ENCODE assay signal across 22 cellular contexts in the genomic region with DNA sequence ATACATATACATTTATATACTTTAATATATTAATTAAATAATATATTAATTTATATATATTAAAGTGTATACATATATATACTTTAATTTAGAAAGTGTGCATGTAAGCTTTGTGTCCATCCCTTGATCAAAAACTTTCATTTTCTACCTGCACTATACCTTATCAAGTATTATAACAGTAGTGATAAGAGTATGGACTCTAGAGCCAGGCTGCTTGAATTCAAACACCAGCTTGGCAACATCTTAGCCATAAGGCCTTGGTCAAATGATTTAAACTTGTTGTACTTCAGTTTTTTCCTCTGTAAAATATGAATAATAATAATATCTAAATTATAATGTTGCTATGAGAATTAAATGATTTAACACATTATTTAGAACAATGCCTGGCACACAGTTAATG.
"Had no signal": no experiment of that assay in that cellular context is flagged by ENCODE, and none has a peak within 500 bp of the region (broad histone marks: within the 10 kb centered on the region; RNA-seq: fewer than 3 reads in every experiment).

No MANE protein-coding gene starts in this region.

- H3K4me3 Mint-ChIP-seq: mesothelial cell of epicardium; naive thymus-derived CD4-positive, alpha-beta T cell; nephron; neural progenitor cell; stimulated activated memory B cell treated with anti-CD40 and anti-IgM and Interleukin-4, amounts not matched to agents 10 μg/mL and 1 μg/mL and 100 μg/mL, for 72 hours had no signal

- FAIRE-seq: frontal cortex, urothelium cell line had no signal

- H3K4me1 ChIP-seq: left lung, prostate gland, right atrium auricular region, tibial nerve, upper lobe of left lung had no signal

- DNase-seq: cortex of kidney; dorsolateral prefrontal cortex; effector CD4-positive, alpha-beta T cell; kidney; left lung; mesenchymal stem cell; naive thymus-derived CD4-positive, alpha-beta T cell; stimulated activated CD4-positive, alpha-beta T cell treated with anti-CD3 and anti-CD28 coated beads, Interleukin-2, amount 100 ng/mL, for 24 hours; stimulated activated CD4-positive, alpha-beta T cell treated with anti-CD3 and anti-CD28 coated beads, Interleukin-4, amount 100 ng/mL, for 24 hours; stimulated activated naive CD8-positive, alpha-beta T cell treated with anti-CD3 and anti-CD28 coated beads, Interleukin-15, Interleukin-2, amounts not matched to agents 100 U/mL and 50 U/mL, for 24 hours; upper lobe of left lung had no signal

- H3K27ac Mint-ChIP-seq: mesothelial cell of epicardium; naive thymus-derived CD4-positive, alpha-beta T cell; neural progenitor cell; stimulated activated memory B cell treated with anti-CD40 and anti-IgM and Interleukin-4, amounts not matched to agents 10 μg/mL and 1 μg/mL and 100 μg/mL, for 72 hours had no signal

- H3K36me3 Mint-ChIP-seq: naive thymus-derived CD4-positive, alpha-beta T cell; neural progenitor cell; stimulated activated memory B cell treated with anti-CD40 and anti-IgM and Interleukin-4, amounts not matched to agents 10 μg/mL and 1 μg/mL and 100 μg/mL, for 72 hours had no signal

- H3K27me3 ChIP-seq: dorsolateral prefrontal cortex, left lung, neural progenitor cell, right atrium auricular region, tibial nerve, upper lobe of left lung had no signal

- H3K4me1 Mint-ChIP-seq: naive thymus-derived CD4-positive, alpha-beta T cell; nephron; neural progenitor cell; stimulated activated memory B cell treated with anti-CD40 and anti-IgM and Interleukin-4, amounts not matched to agents 10 μg/mL and 1 μg/mL and 100 μg/mL, for 72 hours had no signal

- H3K27ac ChIP-seq: dorsolateral prefrontal cortex, neural progenitor cell, prostate gland, right atrium auricular region, thoracic aorta, tibial nerve, upper lobe of left lung had no signal

- H3K9me3 Mint-ChIP-seq: naive thymus-derived CD4-positive, alpha-beta T cell; stimulated activated memory B cell treated with anti-CD40 and anti-IgM and Interleukin-4, amounts not matched to agents 10 μg/mL and 1 μg/mL and 100 μg/mL, for 72 hours had no signal

- H3K4me3 ChIP-seq: dorsolateral prefrontal cortex, left lung, neural progenitor cell, prostate gland, right atrium auricular region, thoracic aorta, tibial nerve, upper lobe of left lung had no signal

- H3K36me3 ChIP-seq: left lung, neural progenitor cell, prostate gland, right atrium auricular region, thoracic aorta, tibial nerve, upper lobe of left lung had no signal

- H3K9me3 ChIP-seq: left lung, prostate gland, right atrium auricular region, thoracic aorta, upper lobe of left lung had no signal

- ATAC-seq: naive thymus-derived CD4-positive, alpha-beta T cell; sciatic nerve; stimulated activated memory B cell treated with anti-CD40 and anti-IgM and Interleukin-4, amounts not matched to agents 10 μg/mL and 1 μg/mL and 100 μg/mL, for 72 hours; stimulated activated naive CD8-positive, alpha-beta T cell treated with anti-CD3 and anti-CD28 coated beads, Interleukin-15, Interleukin-2, amounts not matched to agents 100 U/mL and 50 U/mL, for 24 hours had no signal

- H3K27me3 Mint-ChIP-seq: stimulated activated memory B cell treated with anti-CD40 and anti-IgM and Interleukin-4, amounts not matched to agents 10 μg/mL and 1 μg/mL and 100 μg/mL, for 72 hours had no signal
